ENCODE assay signal across 11 cellular contexts in genomic region chr6:77292564-77293546, GRCh38.
DNase-seq lines count a peak whose midpoint lies in the region; ATAC-seq and TF ChIP-seq lines count a peak whose summit lies in the region.
"Had no signal": no experiment of that assay in that cellular context is flagged by ENCODE, and none has a peak within 500 bp of the region (broad histone marks: within the 10 kb centered on the region; RNA-seq: fewer than 3 reads in every experiment).

No MANE protein-coding gene starts in this region.

- H3K27ac ChIP-seq in upper lobe of left lung = no peak overlapping the region
- H3K27ac ChIP-seq: gastrocnemius medialis had no signal

- 35 to 36% methylated on average over 7 of the region's 7 CpGs for WGBS in upper lobe of left lung, 2 donors

- ATAC-seq in upper lobe of left lung (ENCODE audit: low FRiP score in 2 of 2) (peak; percentile 31 to 73), HG03520 (IDR thresholded peaks at IDR 0.05; ENCODE audit: unreplicated experiment) (no peak), GM18520 (IDR thresholded peaks at IDR 0.05; ENCODE audit: unreplicated experiment) (no peak)
- ATAC-seq: gastrocnemius medialis, T-helper 17 cell had no signal

- no peak for TF ChIP-seq CTCF in upper lobe of left lung (IDR thresholded peaks at IDR 0.05)

- H3K36me3 ChIP-seq in adipocyte (ENCODE audit: control insufficient read depth, insufficient read depth, low read length, severe bottlenecking) = no peaks in the 10 kb centered on the region
- no peaks in the 10 kb centered on the region for H3K36me3 ChIP-seq in upper lobe of left lung
- H3K36me3 ChIP-seq: gastrocnemius medialis had no signal

- no peaks in the 10 kb centered on the region for H3K9me3 ChIP-seq in adipocyte (ENCODE audit: control insufficient read depth, low read length)
- H3K9me3 ChIP-seq in upper lobe of left lung = no peaks in the 10 kb centered on the region
- H3K9me3 ChIP-seq: gastrocnemius medialis had no signal

- peak overlapping the region; percentile 65 for H3K9ac ChIP-seq in adipocyte (ENCODE audit: low read length)

- no peak for TF ChIP-seq POLR2A in upper lobe of left lung (IDR thresholded peaks at IDR 0.05)

- H3K27me3 ChIP-seq in adipocyte (replicated peaks; ENCODE audit: control insufficient read depth, insufficient read depth, low read length) (no peaks in the 10 kb centered on the region), upper lobe of left lung (no peaks in the 10 kb centered on the region)
- H3K27me3 ChIP-seq: gastrocnemius medialis had no signal

- DNase-seq in HPDE6-E6E7 (ENCODE audit: extremely low spot score) (peak; percentile 37), adipocyte (ENCODE audit: low read depth) (peak; percentile 91), glomerular visceral epithelial cell (ENCODE audit: extremely low spot score) (peak; percentile 65), upper lobe of left lung (no peak)
- no peak for DNase-seq in stimulated activated CD4-positive, alpha-beta T cell treated with anti-CD3 and anti-CD28 coated beads, Interleukin-2, amount 100 ng/mL, for 48 hours
- DNase-seq: activated effector memory CD4-positive, alpha-beta T cell treated with Interleukin-2 at 50 U/mL for 16 hours; gastrocnemius medialis; NCI-H2029 treated with DMSO at 0.1 percent for 48 hours; T-helper 17 cell had no signal

- no peak for TF ChIP-seq EP300 in upper lobe of left lung (IDR thresholded peaks at IDR 0.05)

- H3K4me3 ChIP-seq in adipocyte (ENCODE audit: low read length) (no peak overlapping the region), upper lobe of left lung (no peak overlapping the region)
- H3K4me3 ChIP-seq: gastrocnemius medialis had no signal

- H3K4me1 ChIP-seq in adipocyte (ENCODE audit: control insufficient read depth, insufficient read depth, low read length) (peaks cover 21% of the 10 kb centered on the region), upper lobe of left lung (peaks cover 0 to 4% (median 0%) of the 10 kb centered on the region in 4 donors)
- H3K4me1 ChIP-seq: gastrocnemius medialis had no signal

Comparison
In these comparisons a context has a peak if more than half of its experiments do, and no peak if none do; other contexts are left out.
1. DNase-seq: peak in HPDE6-E6E7 (single experiment), adipocyte (single experiment) and glomerular visceral epithelial cell (single experiment); none in upper lobe of left lung (0 of 2) and stimulated activated CD4-positive, alpha-beta T cell treated with anti-CD3 and anti-CD28 coated beads, Interleukin-2, amount 100 ng/mL, for 48 hours (0 of 2).
2. ATAC-seq: peak in upper lobe of left lung (2 of 2); none in HG03520 (single experiment) and GM18520 (single experiment).